In genomic region chr10:122267849-122268737, GRCh38 we compare ENCODE assay signal across 8 cellular contexts. TPM values are rescaled to one million over a fixed set of nuclear protein-coding genes. Genes with fewer than 3 reads are reported as not detected.
DNase-seq lines count a peak whose midpoint lies in the region; ATAC-seq and TF ChIP-seq lines count a peak whose summit lies in the region.

No MANE protein-coding gene starts in this region.

- H3K36me3 ChIP-seq in ACC112 (ENCODE audit: insufficient read depth, low read length) = no peaks in the 10 kb centered on the region
- no peaks in the 10 kb centered on the region for H3K36me3 ChIP-seq in PC-3 (ENCODE audit: low read depth, low read length)
- H3K36me3 ChIP-seq in heart right ventricle = peaks cover 0 to 48% (median 0%) of the 10 kb centered on the region in 9 donors
- peaks cover 0 to 28% of the 10 kb centered on the region in 2 donors for H3K36me3 ChIP-seq in gastrocnemius medialis

- H3K27me3 ChIP-seq in ACC112 (ENCODE audit: insufficient read depth, low read length) (no peaks in the 10 kb centered on the region), PC-3 (ENCODE audit: low read length) (no peaks in the 10 kb centered on the region), heart right ventricle (no peaks in the 10 kb centered on the region), gastrocnemius medialis (no peaks in the 10 kb centered on the region)

- H3K27ac ChIP-seq in ACC112 (ENCODE audit: low read depth, low read length) = no peak overlapping the region
- no peak overlapping the region for H3K27ac ChIP-seq in PC-3 (ENCODE audit: low read length)
- no peak overlapping the region for H3K27ac ChIP-seq in heart right ventricle
- H3K27ac ChIP-seq in gastrocnemius medialis = no peak overlapping the region

- POLR2A ChIA-PET in PC-3 (lab: Charles Lee; ENCODE audit: unreplicated experiment) = no interaction called here

- H3K9ac ChIP-seq in PC-3 (ENCODE audit: low read length) = no peak overlapping the region

- TF ChIP-seq CTCF in GM13976 (IDR thresholded peaks at IDR 0.05; ENCODE audit: borderline replicate concordance, control extremely low read depth, extremely low read depth, insufficient read depth, missing control alignments) (peak; percentile 85), PC-3 (conservative IDR thresholded peaks at IDR 0.05; ENCODE audit: low read depth, low read length) (peak; percentile 89), heart right ventricle (IDR thresholded peaks at IDR 0.05) (peak; percentile 88 to 95 (median 92)), gastrocnemius medialis (IDR thresholded peaks at IDR 0.05 in 4 of 5, conservative IDR thresholded peaks at IDR 0.05 in 1 of 5) (peak; percentile 64 to 91 (median 82))

- H3K9me3 ChIP-seq in PC-3 (ENCODE audit: low read length) (no peaks in the 10 kb centered on the region), heart right ventricle (peaks cover 0 to 8% (median under 1%) of the 10 kb centered on the region in 11 donors), gastrocnemius medialis (no peaks in the 10 kb centered on the region)

- H2AFZ ChIP-seq in ACC112 (ENCODE audit: low read length, unreplicated experiment) = peak overlapping the region; percentile 42
- H2AFZ ChIP-seq in PC-3 (ENCODE audit: low read length) = no peak overlapping the region

- no peak overlapping the region for H3K4me2 ChIP-seq in PC-3 (ENCODE audit: low read length)

- peaks cover 25% of the 10 kb centered on the region for H3K4me1 ChIP-seq in ACC112 (ENCODE audit: control insufficient read depth, insufficient read depth, low read length, unreplicated experiment)
- peaks cover 14% of the 10 kb centered on the region for H3K4me1 ChIP-seq in PC-3 (ENCODE audit: insufficient read depth, low read length)
- H3K4me1 ChIP-seq in heart right ventricle = peaks cover 0 to 42% (median 8%) of the 10 kb centered on the region in 9 donors
- H3K4me1 ChIP-seq in gastrocnemius medialis = peaks cover 8 to 9% of the 10 kb centered on the region in 2 donors

- H3K9me2 ChIP-seq in PC-3 (replicated peaks; ENCODE audit: low read length) = no peaks in the 10 kb centered on the region

- in situ Hi-C loops in GM13976 (cut with MboI; ENCODE audit: low sequenced_read_pairs, unreplicated experiment) (no loop called here), gastrocnemius medialis (cut with MboI; ENCODE audit: low sequenced_read_pairs in 4 of 4) (no loop called here)

- ATAC-seq in HG03060 (IDR thresholded peaks at IDR 0.05; ENCODE audit: low read depth, unreplicated experiment) (peak; percentile 65), PC-3 (peak; percentile 85), heart right ventricle (peak; percentile 43 to 78 (median 70)), gastrocnemius medialis (peak in 1 of 2 donors; percentile 55)

- BruUV-seq in PC-3 (replicated peaks; lab: Mats Ljungman, UMichigan) = no TSS peak

- WGBS in heart right ventricle, 2 donors = 48 to 57% methylated on average over 14 of the region's 14 CpGs

- TF ChIP-seq POLR2A in gastrocnemius medialis (IDR thresholded peaks at IDR 0.05) = no peak

- DNase-seq in GM13976 (ENCODE audit: low spot score) (peak; percentile 85), PC-3 (peak; percentile 50), heart right ventricle (peak in 1 of 2 donors; percentile 48), gastrocnemius medialis (peak in 1 of 2 donors; percentile 26), NCI-H2107 (lab: John Stamatoyannopoulos, UW) (no peak)
- peak; percentile 55 for DNase-seq in activated naive CD4-positive, alpha-beta T cell treated with Interleukin-2 at 50 U/mL for 16 hours

- H3K79me2 ChIP-seq in ACC112 (ENCODE audit: control insufficient read depth, insufficient read depth, low read length, unreplicated experiment) (no peaks in the 10 kb centered on the region), PC-3 (ENCODE audit: low read length) (no peaks in the 10 kb centered on the region)

- no peaks in the 10 kb centered on the region for H3F3A ChIP-seq in PC-3 (ENCODE audit: low read length, unreplicated experiment)

- intact Hi-C loops in PC-3 (cut with micrococcal nuclease) (no loop called here), heart right ventricle (cut with DNase I) (loop anchor here in 5 of 10 donors (5.0 to 10.0 kb wide), 4 partner anchors 113 to 213 kb away; no protein-coding TSS in a partner anchor), gastrocnemius medialis (cut with DNase I; ENCODE audit: low total_unique reads) (no loop called here)

- no peaks in the 10 kb centered on the region for H4K20me1 ChIP-seq in PC-3 (ENCODE audit: low read length)

- CTCF ChIA-PET in PC-3 (lab: Charles Lee) = interaction anchor here (0.5 to 0.7 kb wide), 3 partner anchors 10 to 294 kb away, joined by 3 read pairs; no protein-coding TSS in a partner anchor

- H3K4me3 ChIP-seq in ACC112 (ENCODE audit: low read depth, low read length) (no peak overlapping the region), PC-3 (ENCODE audit: low read length) (no peak overlapping the region), heart right ventricle (no peak overlapping the region), gastrocnemius medialis (no peak overlapping the region)

RNA-seq across cellular contexts. Expression of gene BTBD16, which starts 3.0 kb away (rescaled TPM):
- total RNA-seq in PC-3 (2014; rRNA removed) (not detected in 2 replicates), heart right ventricle (under 1 TPM in 1 of 10 donors, not detected in 9; 0.76 TPM), gastrocnemius medialis (under 1 TPM in 2 of 4 donors, not detected in 2; 0.46 to 0.55 TPM)
- polyA plus RNA-seq in heart right ventricle = under 1 TPM in 1 of 2 donors, not detected in 1; 0.29 TPM
